Comparison of ENCODE assay signal across 12 cellular contexts in the genomic region with DNA sequence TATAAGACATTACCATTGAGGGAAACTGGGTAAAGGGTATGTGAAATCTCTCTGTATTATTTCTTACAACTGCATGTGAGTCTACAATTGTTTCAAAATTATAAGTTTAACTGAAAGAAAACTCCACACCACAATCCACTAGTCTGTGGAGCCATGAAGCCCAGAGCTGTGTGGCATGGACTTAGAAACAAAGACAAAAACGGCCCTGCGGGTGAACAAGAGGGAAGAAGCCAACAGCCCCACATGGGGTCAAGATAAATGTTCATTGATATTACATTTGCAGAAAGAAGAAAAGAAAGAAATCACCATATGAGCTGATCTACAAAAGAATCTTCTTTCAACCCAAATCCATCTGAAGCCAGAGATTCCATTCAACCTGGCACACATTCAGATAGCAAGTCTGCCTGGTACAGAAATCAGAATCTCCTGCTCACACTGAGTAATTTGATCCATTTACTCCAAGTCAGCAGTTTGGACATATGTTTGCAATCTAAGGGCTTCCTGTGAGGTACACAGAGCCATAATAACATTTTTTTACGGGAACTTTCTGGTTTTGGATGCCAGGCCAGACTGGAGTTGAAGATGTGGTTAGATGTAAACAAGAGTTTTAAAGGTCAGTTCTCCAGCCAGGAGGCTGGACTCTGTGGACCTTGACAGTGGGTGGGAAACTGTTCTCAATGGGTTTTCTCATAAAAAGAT. TPM values are rescaled to one million over a fixed set of nuclear protein-coding genes. Genes with fewer than 3 reads are reported as not detected.
DNase-seq lines count a peak whose midpoint lies in the region; ATAC-seq and TF ChIP-seq lines count a peak whose summit lies in the region.
"Had no signal": no experiment of that assay in that cellular context is flagged by ENCODE, and none has a peak within 500 bp of the region (broad histone marks: within the 10 kb centered on the region; RNA-seq: fewer than 3 reads in every experiment).

No MANE protein-coding gene starts in this region.

- H3K4me2 ChIP-seq in parathyroid adenoma (ENCODE audit: low read length), result no peak overlapping the region

- POLR2A ChIA-PET in naive thymus-derived CD4-positive, alpha-beta T cell (lab: Charles Lee), result no interaction called here

- H3K9me3 ChIP-seq in parathyroid adenoma (ENCODE audit: control insufficient read depth, low read length), result no peaks in the 10 kb centered on the region
- no peaks in the 10 kb centered on the region for H3K9me3 ChIP-seq in naive thymus-derived CD4-positive, alpha-beta T cell (ENCODE audit: control insufficient read depth in 2 of 3, low read length in 3 of 3)

- peak overlapping the region; percentile 70 for H3K27ac Mint-ChIP-seq in chondrocyte (ENCODE audit: unreplicated experiment)
- no peak overlapping the region for H3K27ac Mint-ChIP-seq in naive thymus-derived CD4-positive, alpha-beta T cell
- H3K27ac Mint-ChIP-seq: dendritic cell treated with granulocyte-macrophage colony-stimulating factor and Interleukin-4, amounts not matched to agents 40 ng/mL and 50 ng/mL, for 4 days had no signal

- H3K27me3 ChIP-seq in parathyroid adenoma (ENCODE audit: control insufficient read depth, insufficient read depth, low read length), result no peaks in the 10 kb centered on the region
- H3K27me3 ChIP-seq in naive thymus-derived CD4-positive, alpha-beta T cell (ENCODE audit: control insufficient read depth in 2 of 2, insufficient read depth in 2 of 2, low read length in 2 of 2), result no peaks in the 10 kb centered on the region

- no peak overlapping the region for H3K9ac ChIP-seq in parathyroid adenoma

- peak; percentile 65 for DNase-seq in DMS 273 treated with DMSO at 0.1 percent for 48 hours (lab: John Stamatoyannopoulos, UW)
- DNase-seq in M059J (ENCODE audit: low read depth), result peak; percentile 71
- DNase-seq in chondrocyte (ENCODE audit: low spot score), result no peak
- no peak for DNase-seq in naive thymus-derived CD4-positive, alpha-beta T cell
- no peak for DNase-seq in ecto neural progenitor cell (ENCODE audit: low spot score)
- DNase-seq: activated T-cell treated with anti-CD3 and anti-CD28 coated beads, Interleukin-2, amount 50 U/mL, for 48 hours; KBM-7 had no signal

- no peak for TF ChIP-seq CTCF in chondrocyte (IDR thresholded peaks at IDR 0.05)
- TF ChIP-seq CTCF in parathyroid adenoma (IDR thresholded peaks at IDR 0.05), result no peak

- H3K36me3 Mint-ChIP-seq in chondrocyte (ENCODE audit: low read depth), result no peaks in the 10 kb centered on the region
- H3K36me3 Mint-ChIP-seq in naive thymus-derived CD4-positive, alpha-beta T cell, result no peaks in the 10 kb centered on the region

- H2AFZ ChIP-seq in parathyroid adenoma, result peak overlapping the region; percentile 7

- intact Hi-C loops in naive thymus-derived CD4-positive, alpha-beta T cell (cut with micrococcal nuclease), result no loop called here

- no peaks in the 10 kb centered on the region for H3K79me2 ChIP-seq in parathyroid adenoma

- H3K9me3 Mint-ChIP-seq in chondrocyte (ENCODE audit: low read depth), result no peaks in the 10 kb centered on the region
- H3K9me3 Mint-ChIP-seq in naive thymus-derived CD4-positive, alpha-beta T cell, result peaks cover 0 to 1% (median 0%) of the 10 kb centered on the region in 11 donors
- H3K9me3 Mint-ChIP-seq: neural crest cell had no signal

- no peak overlapping the region for H3K4me3 ChIP-seq in parathyroid adenoma (ENCODE audit: low read depth, low read length)
- H3K4me3 ChIP-seq in naive thymus-derived CD4-positive, alpha-beta T cell (ENCODE audit: low read length), result no peak overlapping the region

- H3K27ac ChIP-seq in parathyroid adenoma, result peak overlapping the region; percentile 69
- no peak overlapping the region for H3K27ac ChIP-seq in naive thymus-derived CD4-positive, alpha-beta T cell (ENCODE audit: low read depth, low read length)

- H3K36me3 ChIP-seq in parathyroid adenoma (ENCODE audit: control insufficient read depth, insufficient read depth, low read length), result no peaks in the 10 kb centered on the region
- H3K36me3 ChIP-seq in naive thymus-derived CD4-positive, alpha-beta T cell (ENCODE audit: control insufficient read depth in 2 of 3, insufficient read depth in 3 of 3, low read length in 3 of 3), result no peaks in the 10 kb centered on the region

- CTCF ChIA-PET in naive thymus-derived CD4-positive, alpha-beta T cell (lab: Charles Lee), result no interaction called here

- peaks cover 17% of the 10 kb centered on the region for H3K4me1 ChIP-seq in parathyroid adenoma
- H3K4me1 ChIP-seq in naive thymus-derived CD4-positive, alpha-beta T cell (ENCODE audit: control insufficient read depth in 2 of 2, insufficient read depth in 2 of 2, low read length in 2 of 2), result no peaks in the 10 kb centered on the region

- H3K4me1 Mint-ChIP-seq in chondrocyte (ENCODE audit: low read depth), result peaks cover 23% of the 10 kb centered on the region
- no peaks in the 10 kb centered on the region for H3K4me1 Mint-ChIP-seq in naive thymus-derived CD4-positive, alpha-beta T cell

- no peaks in the 10 kb centered on the region for H3K27me3 Mint-ChIP-seq in chondrocyte (ENCODE audit: low read depth)
- peaks cover 0 to 15% (median 9%) of the 10 kb centered on the region in 5 donors for H3K27me3 Mint-ChIP-seq in naive thymus-derived CD4-positive, alpha-beta T cell

- no peak for ATAC-seq in naive thymus-derived CD4-positive, alpha-beta T cell
- no peak for ATAC-seq in HG03460 (IDR thresholded peaks at IDR 0.05; ENCODE audit: unreplicated experiment)
- ATAC-seq in HG02763 (IDR thresholded peaks at IDR 0.05; ENCODE audit: unreplicated experiment), result no peak

- no peak overlapping the region for H3K4me3 Mint-ChIP-seq in chondrocyte (ENCODE audit: unreplicated experiment)
- H3K4me3 Mint-ChIP-seq in naive thymus-derived CD4-positive, alpha-beta T cell, result no peak overlapping the region
- H3K4me3 Mint-ChIP-seq: dendritic cell treated with granulocyte-macrophage colony-stimulating factor and Interleukin-4, amounts not matched to agents 40 ng/mL and 50 ng/mL, for 4 days; neural crest cell had no signal

RNA-seq across cellular contexts. Expression of a gene that starts 18.0 kb away (rescaled TPM):
- 0.39 and 0.44 TPM in 2 replicates for total RNA-seq in M059J (2014; rRNA removed; shearing (Covaris generic))
- total RNA-seq in chondrocyte, result 0.87 to 1.9 TPM (median 0.95 TPM) in 3 replicates
- not detected for total RNA-seq in naive thymus-derived CD4-positive, alpha-beta T cell
- not detected for polyA plus RNA-seq in naive thymus-derived CD4-positive, alpha-beta T cell

Comparison
In these comparisons a context has a peak if more than half of its experiments do, and no peak if none do; other contexts are left out.
1. DNase-seq: peak in DMS 273 treated with DMSO at 0.1 percent for 48 hours (single experiment) and M059J (single experiment); none in chondrocyte (single experiment), naive thymus-derived CD4-positive, alpha-beta T cell (0 of 9) and ecto neural progenitor cell (single experiment).